8 cellular contexts compared by ENCODE assay signal in genomic region chr11:113690619-113691569, GRCh38. TPM values are rescaled to one million over a fixed set of nuclear protein-coding genes. Genes with fewer than 3 reads are reported as not detected.
A peak's percentile ranks its signal among the peaks of the same experiment; 100 is the strongest.
DNase-seq lines count a peak whose midpoint lies in the region; ATAC-seq and TF ChIP-seq lines count a peak whose summit lies in the region.

No MANE protein-coding gene starts in this region.

- POLR2A ChIA-PET in activated CD4-positive, alpha-beta memory T cell treated with anti-CD3 and anti-CD28 coated beads for 36 hours (lab: Charles Lee): no interaction called here

- H3K4me3 Mint-ChIP-seq in Calu3 (ENCODE audit: low read depth, unreplicated experiment): peak overlapping the region; percentile 24
- no peak overlapping the region for H3K4me3 Mint-ChIP-seq in activated CD4-positive, alpha-beta memory T cell treated with anti-CD3 and anti-CD28 coated beads for 36 hours

- CTCF ChIA-PET in Calu3 (lab: Charles Lee): interaction anchor here (0.5 to 1.3 kb wide), 3 partner anchors 34 to 40 kb away, joined by 4 to 7 read pairs (median 4); no protein-coding TSS in a partner anchor
- CTCF ChIA-PET in activated CD4-positive, alpha-beta memory T cell treated with anti-CD3 and anti-CD28 coated beads for 36 hours (lab: Charles Lee): no interaction called here

- DNase-seq in Calu3 (peak; percentile 93), HS-27A (ENCODE audit: low read depth) (peak; percentile 68), iris pigment epithelial cell (ENCODE audit: low read depth) (peak; percentile 77), sigmoid colon (no peak), SHP77 treated with DMSO at 0.1 percent for 48 hours (lab: John Stamatoyannopoulos, UW) (no peak)
- DNase-seq in activated CD4-positive, alpha-beta memory T cell treated with anti-CD3 and anti-CD28 coated beads for 36 hours: peak; percentile 31

- no peaks in the 10 kb centered on the region for H3K27me3 Mint-ChIP-seq in Calu3 (ENCODE audit: unreplicated experiment)
- H3K27me3 Mint-ChIP-seq in activated CD4-positive, alpha-beta memory T cell treated with anti-CD3 and anti-CD28 coated beads for 36 hours: no peaks in the 10 kb centered on the region

- no peak for TF ChIP-seq EP300 in sigmoid colon (IDR thresholded peaks at IDR 0.05)

- TF ChIP-seq CTCF in Calu3 (IDR thresholded peaks at IDR 0.05; ENCODE audit: unreplicated experiment) (peak; percentile 89), sigmoid colon (IDR thresholded peaks at IDR 0.05) (no peak)

- intact Hi-C loops in Calu3 (cut with micrococcal nuclease; ENCODE audit: unreplicated experiment) (loop anchor here (1.0 kb wide), 1 partner anchor 27 kb away; no protein-coding TSS in a partner anchor), sigmoid colon (cut with DNase I) (no loop called here)
- intact Hi-C loops in activated CD4-positive, alpha-beta memory T cell treated with anti-CD3 and anti-CD28 coated beads for 36 hours (cut with micrococcal nuclease): no loop called here

- H3K4me3 ChIP-seq in sigmoid colon: no peak overlapping the region

- no TSS peak for BruUV-seq in Calu3 (replicated peaks; lab: Mats Ljungman, UMichigan)

- TF ChIP-seq POLR2A in sigmoid colon (IDR thresholded peaks at IDR 0.05): no peak

- ATAC-seq in HG03108 (IDR thresholded peaks at IDR 0.05; ENCODE audit: unreplicated experiment): no peak
- ATAC-seq in GM21576 (IDR thresholded peaks at IDR 0.05; ENCODE audit: unreplicated experiment): no peak

- H3K27me3 ChIP-seq in sigmoid colon: no peaks in the 10 kb centered on the region

- WGBS in sigmoid colon, 2 donors: 55 to 80% methylated on average over 15 of the region's 15 CpGs

- no peaks in the 10 kb centered on the region for H3K9me3 ChIP-seq in sigmoid colon

- peaks cover 0 to 8% (median 3%) of the 10 kb centered on the region in 4 donors for H3K4me1 ChIP-seq in sigmoid colon

- H3K27ac ChIP-seq in sigmoid colon: no peak overlapping the region

- H3K36me3 ChIP-seq in sigmoid colon: no peaks in the 10 kb centered on the region

- H3K36me3 Mint-ChIP-seq in Calu3 (ENCODE audit: insufficient read depth, unreplicated experiment): peaks cover 6% of the 10 kb centered on the region
- H3K36me3 Mint-ChIP-seq in activated CD4-positive, alpha-beta memory T cell treated with anti-CD3 and anti-CD28 coated beads for 36 hours: no peaks in the 10 kb centered on the region

- H3K9me3 Mint-ChIP-seq in Calu3 (ENCODE audit: low read depth, unreplicated experiment): no peaks in the 10 kb centered on the region
- no peaks in the 10 kb centered on the region for H3K9me3 Mint-ChIP-seq in activated CD4-positive, alpha-beta memory T cell treated with anti-CD3 and anti-CD28 coated beads for 36 hours

- H3K27ac Mint-ChIP-seq in Calu3 (ENCODE audit: unreplicated experiment): peak overlapping the region; percentile 92
- no peak overlapping the region for H3K27ac Mint-ChIP-seq in activated CD4-positive, alpha-beta memory T cell treated with anti-CD3 and anti-CD28 coated beads for 36 hours

- H3K4me1 Mint-ChIP-seq in Calu3 (ENCODE audit: low read depth, unreplicated experiment): peaks cover 19% of the 10 kb centered on the region
- peaks cover 3% of the 10 kb centered on the region for H3K4me1 Mint-ChIP-seq in activated CD4-positive, alpha-beta memory T cell treated with anti-CD3 and anti-CD28 coated beads for 36 hours (ENCODE audit: low read depth)

RNA-seq across cellular contexts. Expression of gene TMPRSS5, which starts 15.2 kb away (rescaled TPM):
- total RNA-seq in Calu3 (2022) (7.4 and 9.6 TPM in 2 replicates), sigmoid colon (1 to 10 TPM in 1 of 4 donors, under 1 TPM in 3; 0.36 to 1.4 (median 0.60) TPM)
- total RNA-seq in activated CD4-positive, alpha-beta memory T cell treated with anti-CD3 and anti-CD28 coated beads for 36 hours: 1 to 10 TPM; 1.1 to 1.9 TPM
- under 1 TPM in 1 of 3 donors, not detected in 2; 0.28 TPM for polyA plus RNA-seq in sigmoid colon

Comparison
In these comparisons a context has a peak if more than half of its experiments do, and no peak if none do; other contexts are left out.
1. DNase-seq: peak in Calu3 (single experiment), HS-27A (single experiment), activated CD4-positive, alpha-beta memory T cell treated with anti-CD3 and anti-CD28 coated beads for 36 hours (single experiment) and iris pigment epithelial cell (single experiment); none in sigmoid colon (single experiment) and SHP77 treated with DMSO at 0.1 percent for 48 hours (single experiment).